ENCODE assay signal across 13 cellular contexts in the genomic region with DNA sequence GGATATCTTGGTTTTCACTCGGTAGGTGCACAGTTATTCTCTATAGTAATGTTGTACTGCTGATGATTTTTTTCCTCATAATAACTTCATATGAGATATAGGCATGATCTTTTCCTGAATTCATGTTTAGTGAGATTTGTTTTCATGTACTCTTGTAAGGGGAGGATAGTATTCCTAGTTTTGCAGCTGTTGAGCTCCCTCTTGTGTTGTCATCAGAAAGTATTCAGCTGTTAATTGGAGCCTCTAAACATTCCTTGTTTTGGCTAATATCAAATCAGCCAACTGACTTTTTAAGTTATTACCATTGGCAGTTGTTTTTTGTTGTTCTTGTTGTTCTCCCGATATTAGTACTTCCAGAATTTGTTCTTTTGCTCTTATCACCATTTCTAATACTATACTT. TPM values are rescaled to one million over a fixed set of nuclear protein-coding genes. Genes with fewer than 3 reads are reported as not detected.
A peak's percentile ranks its signal among the peaks of the same experiment; 100 is the strongest.
DNase-seq lines count a peak whose midpoint lies in the region; ATAC-seq and TF ChIP-seq lines count a peak whose summit lies in the region.
"Had no signal": no experiment of that assay in that cellular context is flagged by ENCODE, and none has a peak within 500 bp of the region (broad histone marks: within the 10 kb centered on the region; RNA-seq: fewer than 3 reads in every experiment).

No MANE protein-coding gene starts in this region.

- ATAC-seq in HG02884 (IDR thresholded peaks at IDR 0.05; ENCODE audit: unreplicated experiment) (no peak), HG03196 (IDR thresholded peaks at IDR 0.05; ENCODE audit: unreplicated experiment) (no peak)
- ATAC-seq: body of pancreas had no signal

- DNase-seq in GM13977 (ENCODE audit: low spot score), result peak; percentile 7
- DNase-seq in globus pallidus (ENCODE audit: low spot score), result peak; percentile 59
- DNase-seq in activated CD4-positive, alpha-beta T cell treated with anti-CD3 and anti-CD28 coated beads, Interleukin-2, amount 10 ng/mL, durations not matched to agents 7 days and 5 days, result no peak
- no peak for DNase-seq in NCI-H748 (lab: John Stamatoyannopoulos, UW; ENCODE audit: unreplicated experiment)
- DNase-seq: activated CD4-positive, alpha-beta T cell treated with anti-CD3 and anti-CD28 coated beads for 48 hours; body of pancreas; immature natural killer cell; stimulated activated CD4-positive, alpha-beta T cell treated with anti-CD3 and anti-CD28 coated beads, Interleukin-2, amount 100 ng/mL, for 48 hours had no signal

- H3K27me3 Mint-ChIP-seq in activated CD4-positive, alpha-beta T cell treated with anti-CD3 and anti-CD28 coated beads, Interleukin-2, amount 10 ng/mL, durations not matched to agents 7 days and 5 days, result peaks cover 11% of the 10 kb centered on the region

- no peak overlapping the region for H3K4me3 Mint-ChIP-seq in activated CD4-positive, alpha-beta T cell treated with anti-CD3 and anti-CD28 coated beads, Interleukin-2, amount 10 ng/mL, durations not matched to agents 7 days and 5 days
- H3K4me3 Mint-ChIP-seq: immature natural killer cell had no signal

- H2AFZ ChIP-seq in OCI-LY1 (ENCODE audit: low read length), result no peak overlapping the region

- no peaks in the 10 kb centered on the region for H3K9me2 ChIP-seq in OCI-LY1 (ENCODE audit: low read depth, low read length)

- no peaks in the 10 kb centered on the region for H3K36me3 ChIP-seq in OCI-LY1 (ENCODE audit: insufficient read depth, low read length)
- H3K36me3 ChIP-seq: BLaER1 treated with 17β-estradiol and CSF1 and Interleukin-3, amounts not matched to agents 10 nM and 100 nM had no signal

- no peaks in the 10 kb centered on the region for H3K4me1 Mint-ChIP-seq in activated CD4-positive, alpha-beta T cell treated with anti-CD3 and anti-CD28 coated beads, Interleukin-2, amount 10 ng/mL, durations not matched to agents 7 days and 5 days
- H3K4me1 Mint-ChIP-seq: immature natural killer cell had no signal

- H3K27ac ChIP-seq in 22Rv1, result no peak overlapping the region
- H3K27ac ChIP-seq in OCI-LY1 (ENCODE audit: low read depth, low read length, poor library complexity, severe bottlenecking), result no peak overlapping the region
- H3K27ac ChIP-seq: BLaER1 treated with 17β-estradiol and CSF1 and Interleukin-3, amounts not matched to agents 10 nM and 100 nM; body of pancreas had no signal

- no peaks in the 10 kb centered on the region for H3K36me3 Mint-ChIP-seq in activated CD4-positive, alpha-beta T cell treated with anti-CD3 and anti-CD28 coated beads, Interleukin-2, amount 10 ng/mL, durations not matched to agents 7 days and 5 days (ENCODE audit: low read depth)
- H3K36me3 Mint-ChIP-seq: immature natural killer cell had no signal

- H3K79me2 ChIP-seq in OCI-LY1 (ENCODE audit: insufficient read depth, low read length), result no peaks in the 10 kb centered on the region

- TF ChIP-seq CTCF in 22Rv1 (IDR thresholded peaks at IDR 0.05) (peak; percentile 40; the same call in 1 of the 2 replicates), GM13977 (IDR thresholded peaks at IDR 0.05; ENCODE audit: extremely low read depth, insufficient read depth, missing control alignments) (peak; percentile 46), OCI-LY1 (IDR thresholded peaks at IDR 0.05; ENCODE audit: low read length) (peak; percentile 44)

- no peaks in the 10 kb centered on the region for H3K4me1 ChIP-seq in OCI-LY1 (ENCODE audit: insufficient read depth, low read length, severe bottlenecking)
- H3K4me1 ChIP-seq: BLaER1 treated with 17β-estradiol and CSF1 and Interleukin-3, amounts not matched to agents 10 nM and 100 nM; body of pancreas had no signal

- H3K27ac Mint-ChIP-seq in activated CD4-positive, alpha-beta T cell treated with anti-CD3 and anti-CD28 coated beads, Interleukin-2, amount 10 ng/mL, durations not matched to agents 7 days and 5 days, result no peak overlapping the region
- H3K27ac Mint-ChIP-seq: immature natural killer cell had no signal

- no peaks in the 10 kb centered on the region for H3K9me3 Mint-ChIP-seq in activated CD4-positive, alpha-beta T cell treated with anti-CD3 and anti-CD28 coated beads, Interleukin-2, amount 10 ng/mL, durations not matched to agents 7 days and 5 days
- H3K9me3 Mint-ChIP-seq: immature natural killer cell had no signal

- no peaks in the 10 kb centered on the region for H3F3A ChIP-seq in OCI-LY1 (ENCODE audit: insufficient read depth, low read length)

- CTCF ChIA-PET in activated CD4-positive, alpha-beta T cell treated with anti-CD3 and anti-CD28 coated beads, Interleukin-2, amount 10 ng/mL, durations not matched to agents 7 days and 5 days (lab: Charles Lee), result no interaction called here

- H3K9ac ChIP-seq in OCI-LY1 (ENCODE audit: low read length), result no peak overlapping the region
- H3K9ac ChIP-seq: BLaER1 treated with 17β-estradiol and CSF1 and Interleukin-3, amounts not matched to agents 10 nM and 100 nM had no signal

- no peak overlapping the region for H3K4me2 ChIP-seq in OCI-LY1 (ENCODE audit: low read length)
- H3K4me2 ChIP-seq: BLaER1 treated with 17β-estradiol and CSF1 and Interleukin-3, amounts not matched to agents 10 nM and 100 nM had no signal

- no peaks in the 10 kb centered on the region for H3K27me3 ChIP-seq in OCI-LY1 (ENCODE audit: insufficient read depth, low read length)
- H3K27me3 ChIP-seq: BLaER1 treated with 17β-estradiol and CSF1 and Interleukin-3, amounts not matched to agents 10 nM and 100 nM; body of pancreas had no signal

- no peak overlapping the region for H3K4me3 ChIP-seq in OCI-LY1 (ENCODE audit: low read depth, low read length, poor library complexity, severe bottlenecking)
- H3K4me3 ChIP-seq: BLaER1 treated with 17β-estradiol and CSF1 and Interleukin-3, amounts not matched to agents 10 nM and 100 nM; body of pancreas had no signal

- POLR2A ChIA-PET in activated CD4-positive, alpha-beta T cell treated with anti-CD3 and anti-CD28 coated beads, Interleukin-2, amount 10 ng/mL, durations not matched to agents 7 days and 5 days (lab: Charles Lee), result no interaction called here

- H4K20me1 ChIP-seq in OCI-LY1 (ENCODE audit: insufficient read depth, low read length), result no peaks in the 10 kb centered on the region
- H4K20me1 ChIP-seq: BLaER1 treated with 17β-estradiol and CSF1 and Interleukin-3, amounts not matched to agents 10 nM and 100 nM had no signal

- H3K9me3 ChIP-seq in OCI-LY1 (ENCODE audit: low read length), result no peaks in the 10 kb centered on the region
- H3K9me3 ChIP-seq: BLaER1 treated with 17β-estradiol and CSF1 and Interleukin-3, amounts not matched to agents 10 nM and 100 nM; body of pancreas had no signal

- in situ Hi-C loops in GM13977 (cut with MboI; ENCODE audit: low pct_unique_long_range_greater_than_20kb, low sequenced_read_pairs, unreplicated experiment), result loop anchor here (25.0 kb wide), 1 partner anchor 284 kb away; no protein-coding TSS in a partner anchor

RNA-seq across cellular contexts. Expression of gene OR10R2, which starts 24.4 kb away (rescaled TPM):
- not detected for total RNA-seq in activated CD4-positive, alpha-beta T cell treated with anti-CD3 and anti-CD28 coated beads, Interleukin-2, amount 10 ng/mL, durations not matched to agents 7 days and 5 days
- total RNA-seq: body of pancreas had no signal

RNA-seq across cellular contexts. Expression of gene OR10K1, which starts 34.7 kb away (rescaled TPM):
- total RNA-seq in activated CD4-positive, alpha-beta T cell treated with anti-CD3 and anti-CD28 coated beads, Interleukin-2, amount 10 ng/mL, durations not matched to agents 7 days and 5 days, result not detected
- total RNA-seq: body of pancreas had no signal

RNA-seq across cellular contexts. Expression of gene OR6Y1, which starts 57.8 kb away (rescaled TPM):
- total RNA-seq in activated CD4-positive, alpha-beta T cell treated with anti-CD3 and anti-CD28 coated beads, Interleukin-2, amount 10 ng/mL, durations not matched to agents 7 days and 5 days, result not detected
- total RNA-seq: body of pancreas had no signal

Comparison
In these comparisons a context has a peak if more than half of its experiments do, and no peak if none do; other contexts are left out.
1. DNase-seq: peak in GM13977 (single experiment) and globus pallidus (single experiment); none in activated CD4-positive, alpha-beta T cell treated with anti-CD3 and anti-CD28 coated beads, Interleukin-2, amount 10 ng/mL, durations not matched to agents 7 days and 5 days (single experiment) and NCI-H748 (single experiment).
2. Peak in every context shown above with its lines, with median percentiles within 50 percentile points of each other: CTCF ChIP-seq.